In the genomic region with DNA sequence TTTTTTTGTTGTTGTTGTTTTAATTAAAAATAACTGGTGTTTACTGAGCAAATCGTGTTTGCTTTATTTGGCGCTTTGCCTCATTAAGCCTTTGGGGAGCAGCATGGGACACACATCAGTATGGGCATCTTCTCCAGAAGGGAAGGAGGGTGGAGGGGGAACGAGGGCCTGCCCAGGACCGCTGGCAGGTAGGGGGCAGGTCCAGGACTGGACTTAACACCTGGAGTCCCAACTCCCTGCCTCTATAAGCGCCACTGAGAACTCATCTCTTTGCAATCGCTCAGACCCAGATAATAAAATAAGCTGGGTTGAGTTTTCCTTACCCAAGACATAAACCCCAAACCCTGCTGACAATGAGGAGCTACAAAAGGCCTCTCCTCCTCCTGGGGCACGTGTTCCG, we compare ENCODE assay signal across 8 cellular contexts. TPM values are rescaled to one million over a fixed set of nuclear protein-coding genes. Genes with fewer than 3 reads are reported as not detected.
DNase-seq lines count a peak whose midpoint lies in the region; ATAC-seq, FAIRE-seq and TF ChIP-seq lines count a peak whose summit lies in the region.

No MANE protein-coding gene starts in this region.

- no peak for TF ChIP-seq POLR2A in suprapubic skin (IDR thresholded peaks at IDR 0.05)
- no peak for TF ChIP-seq POLR2A in GM12892 (IDR thresholded peaks at IDR 0.05; ENCODE audit: low read depth, low read length)

- no peak for FAIRE-seq in GM12892 (lab: Jason Lieb, UNC)

- peaks cover 5% of the 10 kb centered on the region for H3K36me3 Mint-ChIP-seq in T-helper 1 cell treated with Interleukin-12 subunit alpha and Interleukin-12 subunit beta and Interleukin-4 antibody, amounts not matched to agents 30 μg/mL and 1 μg/mL, for 36 hours (ENCODE audit: low read depth)

- peak overlapping the region; percentile 88 for H3K27ac Mint-ChIP-seq in T-helper 1 cell treated with Interleukin-12 subunit alpha and Interleukin-12 subunit beta and Interleukin-4 antibody, amounts not matched to agents 30 μg/mL and 1 μg/mL, for 36 hours

- peaks cover 77% of the 10 kb centered on the region for H3K4me1 Mint-ChIP-seq in T-helper 1 cell treated with Interleukin-12 subunit alpha and Interleukin-12 subunit beta and Interleukin-4 antibody, amounts not matched to agents 30 μg/mL and 1 μg/mL, for 36 hours (ENCODE audit: low read depth)

- H3K27me3 Mint-ChIP-seq in T-helper 1 cell treated with Interleukin-12 subunit alpha and Interleukin-12 subunit beta and Interleukin-4 antibody, amounts not matched to agents 30 μg/mL and 1 μg/mL, for 36 hours (ENCODE audit: low read depth), result no peaks in the 10 kb centered on the region

- peak overlapping the region; percentile 62 for H3K4me3 ChIP-seq in suprapubic skin

- peak overlapping the region; percentile 77 for H3K27ac ChIP-seq in suprapubic skin

- intact Hi-C loops in left colon (cut with DNase I, micrococcal nuclease), result no loop called here

- no peaks in the 10 kb centered on the region for H3K36me3 ChIP-seq in suprapubic skin

- H3K9me3 ChIP-seq in suprapubic skin, result no peaks in the 10 kb centered on the region

- no peaks in the 10 kb centered on the region for H3K9me3 Mint-ChIP-seq in T-helper 1 cell treated with Interleukin-12 subunit alpha and Interleukin-12 subunit beta and Interleukin-4 antibody, amounts not matched to agents 30 μg/mL and 1 μg/mL, for 36 hours

- no peak for TF ChIP-seq EP300 in suprapubic skin (IDR thresholded peaks at IDR 0.05)

- WGBS in suprapubic skin, result 25% methylated on average over 8 of the region's 8 CpGs

- H3K4me3 Mint-ChIP-seq in T-helper 1 cell treated with Interleukin-12 subunit alpha and Interleukin-12 subunit beta and Interleukin-4 antibody, amounts not matched to agents 30 μg/mL and 1 μg/mL, for 36 hours, result peak overlapping the region; percentile 62

- no peaks in the 10 kb centered on the region for H3K27me3 ChIP-seq in suprapubic skin

- DNase-seq in T-helper 1 cell, result no peak
- DNase-seq in activated T-cell treated with anti-CD3 and anti-CD28 coated beads, Interleukin-2, amount 50 U/mL, for 48 hours, result peak; percentile 32 to 39
- DNase-seq in left colon, result no peak
- no peak for DNase-seq in suprapubic skin (ENCODE audit: low spot score in 2 of 2)
- no peak for DNase-seq in GM12892 (ENCODE audit: insufficient read length)
- no peak for DNase-seq in dermis blood vessel endothelial cell
- no peak for DNase-seq in ureter (ENCODE audit: low spot score)

- TF ChIP-seq CTCF in suprapubic skin (IDR thresholded peaks at IDR 0.05), result no peak

- H3K4me1 ChIP-seq in suprapubic skin, result peaks cover 95% of the 10 kb centered on the region

- peak; percentile 16 for ATAC-seq in left colon

RNA-seq across cellular contexts. Expression of a gene that starts 15.1 kb away (rescaled TPM):
- total RNA-seq in left colon, result 10 to 100 TPM; 17.0 to 86.9 TPM
- total RNA-seq in suprapubic skin, result 10 to 100 TPM; 32.0 to 54.0 (median 35.2) TPM
- polyA plus RNA-seq in GM12892 (2012; ENCODE audit: missing spikeins), result 1.0 TPM
- total RNA-seq in dermis blood vessel endothelial cell, result 81.6 and 111 TPM in 2 replicates
- 20.1 TPM for total RNA-seq in ureter

Comparison
In these comparisons a context has a peak if more than half of its experiments do, and no peak if none do; other contexts are left out.
1. DNase-seq: peak in activated T-cell treated with anti-CD3 and anti-CD28 coated beads, Interleukin-2, amount 50 U/mL, for 48 hours (2 of 2); none in T-helper 1 cell (0 of 5), left colon (0 of 2), suprapubic skin (0 of 2), GM12892 (single experiment), dermis blood vessel endothelial cell (single experiment) and ureter (single experiment).